ENCODE assay signal across 26 cellular contexts in genomic region chr16:75095204-75095621, GRCh38. TPM values are rescaled to one million over a fixed set of nuclear protein-coding genes. Genes with fewer than 3 reads are reported as not detected.
DNase-seq lines count a peak whose midpoint lies in the region; ATAC-seq, FAIRE-seq and TF ChIP-seq lines count a peak whose summit lies in the region.
"Had no signal": no experiment of that assay in that cellular context is flagged by ENCODE, and none has a peak within 500 bp of the region (broad histone marks: within the 10 kb centered on the region; RNA-seq: fewer than 3 reads in every experiment).

No MANE protein-coding gene starts in this region.

- DNase-seq in HepG2 (ENCODE audit: low spot score) (no peak), right lobe of liver (no peak), DMS153 treated with DMSO at 0.1 percent for 48 hours (lab: John Stamatoyannopoulos, UW; ENCODE audit: unreplicated experiment) (no peak), spleen (no peak), NCI-H510A treated with DMSO at 0.1 percent for 48 hours (lab: John Stamatoyannopoulos, UW) (no peak)
- DNase-seq in activated T-helper 1 cell treated with anti-CD3 and anti-CD28 coated beads, Interleukin-12 subunit alpha, Interleukin-12 subunit beta, Interleukin-2, Interleukin-4 antibody, amounts not matched to agents 30 ng/mL and 10 ng/mL and 1 ng/mL, durations not matched to agents 14 hours and 24 hours and 36 hours (ENCODE audit: low spot score): no peak
- DNase-seq in activated CD4-positive, CD25-positive, alpha-beta regulatory T cell treated with anti-CD3 and anti-CD28 coated beads, Interleukin-2, amount 50 U/mL, for 72 hours: no peak
- DNase-seq: activated CD4-positive, alpha-beta T cell treated with anti-CD3 and anti-CD28 coated beads for 48 hours; COR-L47; dermis blood vessel endothelial cell; HFFc6; mammary epithelial cell; MM.1S; NCI-H1436; NCI-H524; NK-92 treated with Interleukin-12 subunit alpha and Interleukin-12 subunit beta, amount 100 ng/mL, for 24 hours; occipital lobe; SIG-M5 had no signal

- 0 out of 2 replicates have a peak, but pooled peaks have one; percentile 8 for TF ChIP-seq CTCF in HepG2 (CRISPR knock-in tag; IDR thresholded peaks at IDR 0.05)
- TF ChIP-seq CTCF in right lobe of liver (IDR thresholded peaks at IDR 0.05): no peak
- no peak for TF ChIP-seq CTCF in spleen (IDR thresholded peaks at IDR 0.05 in 8 of 11, conservative IDR thresholded peaks at IDR 0.05 in 3 of 11)

- FAIRE-seq in HepG2 (lab: Jason Lieb, UNC): no peak
- FAIRE-seq: A549, GM12892, TTC549 had no signal

- no peak overlapping the region for H3K4me2 ChIP-seq in HepG2 (ENCODE audit: low read depth, low read length)
- H3K4me2 ChIP-seq: A549, smooth muscle cell had no signal

- no peak for TF ChIP-seq RAD21 in HepG2 (CRISPR knock-in tag; IDR thresholded peaks at IDR 0.05)

- peaks cover 27 to 34% of the 10 kb centered on the region in 2 experiments for H3K36me3 ChIP-seq in HepG2 (replicated peaks in 1 of 2; ENCODE audit: control insufficient read depth in 1 of 2, insufficient read depth in 2 of 2, low read length in 2 of 2)
- no peaks in the 10 kb centered on the region for H3K36me3 ChIP-seq in right lobe of liver
- H3K36me3 ChIP-seq in spleen: peaks cover 0 to 23% (median 0%) of the 10 kb centered on the region in 6 donors

- ATAC-seq in HepG2: no peak
- ATAC-seq in right lobe of liver: no peak
- ATAC-seq: A549 had no signal

- peaks cover 20% of the 10 kb centered on the region for H3K36me3 Mint-ChIP-seq in activated T-helper 1 cell treated with anti-CD3 and anti-CD28 coated beads, Interleukin-12 subunit alpha, Interleukin-12 subunit beta, Interleukin-2, Interleukin-4 antibody, amounts not matched to agents 30 ng/mL and 10 ng/mL and 1 ng/mL, durations not matched to agents 14 hours and 24 hours and 36 hours (ENCODE audit: low read depth)
- H3K36me3 Mint-ChIP-seq: activated naive CD8-positive, alpha-beta T cell had no signal

- H3K9me3 Mint-ChIP-seq in activated T-helper 1 cell treated with anti-CD3 and anti-CD28 coated beads, Interleukin-12 subunit alpha, Interleukin-12 subunit beta, Interleukin-2, Interleukin-4 antibody, amounts not matched to agents 30 ng/mL and 10 ng/mL and 1 ng/mL, durations not matched to agents 14 hours and 24 hours and 36 hours: no peaks in the 10 kb centered on the region
- H3K9me3 Mint-ChIP-seq: activated T-helper 2 cell treated with anti-CD3 and anti-CD28 coated beads, Interferon-gamma antibody, Interleukin-2, Interleukin-4, amounts not matched to agents 10 μg/mL and 5 μg/mL and 100 μg/mL, durations not matched to agents 14 hours and 24 hours and 36 hours; HFFc6 had no signal

- H3K9ac ChIP-seq in HepG2 (ENCODE audit: insufficient read depth, low read depth, low read length): no peak overlapping the region

- H3K27me3 ChIP-seq in HepG2 (ENCODE audit: control insufficient read depth in 1 of 2, insufficient read depth in 2 of 2, low read length in 2 of 2) (no peaks in the 10 kb centered on the region), right lobe of liver (no peaks in the 10 kb centered on the region), layer of hippocampus (ENCODE audit: control insufficient read depth, insufficient read depth, low read length) (no peaks in the 10 kb centered on the region), spleen (replicated peaks in 1 of 7) (peaks cover 0 to 27% (median 0%) of the 10 kb centered on the region in 7 donors)

- peak overlapping the region; percentile 71 for H3K27ac Mint-ChIP-seq in activated T-helper 1 cell treated with anti-CD3 and anti-CD28 coated beads, Interleukin-12 subunit alpha, Interleukin-12 subunit beta, Interleukin-2, Interleukin-4 antibody, amounts not matched to agents 30 ng/mL and 10 ng/mL and 1 ng/mL, durations not matched to agents 14 hours and 24 hours and 36 hours
- H3K27ac Mint-ChIP-seq: activated naive CD8-positive, alpha-beta T cell; activated T-helper 2 cell treated with anti-CD3 and anti-CD28 coated beads, Interferon-gamma antibody, Interleukin-2, Interleukin-4, amounts not matched to agents 10 μg/mL and 5 μg/mL and 100 μg/mL, durations not matched to agents 14 hours and 24 hours and 36 hours; HFFc6 had no signal

- peaks cover 34% of the 10 kb centered on the region for H3K79me2 ChIP-seq in HepG2 (ENCODE audit: insufficient read depth, low read length)

- POLR2A ChIA-PET in HepG2 (lab: Yijun Ruan, JAX): no interaction called here

- no peak overlapping the region for H2AFZ ChIP-seq in HepG2 (ENCODE audit: low read length)

- H4K20me1 ChIP-seq in HepG2 (ENCODE audit: insufficient read depth, low read length): peaks cover 19% of the 10 kb centered on the region

- H3K4me3 ChIP-seq in HepG2 (replicated peaks in 1 of 3; ENCODE audit: insufficient read depth in 1 of 3, low read depth in 2 of 3, low read length in 3 of 3): no peak overlapping the region
- H3K4me3 ChIP-seq in right lobe of liver: no peak overlapping the region
- H3K4me3 ChIP-seq in spleen: no peak overlapping the region
- H3K4me3 ChIP-seq: A549, smooth muscle cell had no signal

- intact Hi-C loops in HepG2 (cut with micrococcal nuclease; ENCODE audit: unreplicated experiment): no loop called here
- intact Hi-C loops in right lobe of liver (cut with DNase I): no loop called here
- intact Hi-C loops in activated T-helper 1 cell treated with anti-CD3 and anti-CD28 coated beads, Interleukin-12 subunit alpha, Interleukin-12 subunit beta, Interleukin-2, Interleukin-4 antibody, amounts not matched to agents 30 ng/mL and 10 ng/mL and 1 ng/mL, durations not matched to agents 14 hours and 24 hours and 36 hours (cut with micrococcal nuclease): no loop called here
- intact Hi-C loops in spleen (cut with DNase I; ENCODE audit: low total_unique reads): no loop called here

- no peak overlapping the region for H3K4me3 Mint-ChIP-seq in activated T-helper 1 cell treated with anti-CD3 and anti-CD28 coated beads, Interleukin-12 subunit alpha, Interleukin-12 subunit beta, Interleukin-2, Interleukin-4 antibody, amounts not matched to agents 30 ng/mL and 10 ng/mL and 1 ng/mL, durations not matched to agents 14 hours and 24 hours and 36 hours
- H3K4me3 Mint-ChIP-seq: activated naive CD8-positive, alpha-beta T cell; HFFc6 had no signal

- peaks cover 52% of the 10 kb centered on the region for H3K4me1 Mint-ChIP-seq in activated T-helper 1 cell treated with anti-CD3 and anti-CD28 coated beads, Interleukin-12 subunit alpha, Interleukin-12 subunit beta, Interleukin-2, Interleukin-4 antibody, amounts not matched to agents 30 ng/mL and 10 ng/mL and 1 ng/mL, durations not matched to agents 14 hours and 24 hours and 36 hours (ENCODE audit: low read depth)

- TF ChIP-seq POLR2A in HepG2 (IDR thresholded peaks at IDR 0.05; ENCODE audit: insufficient read depth in 1 of 2, low read depth in 2 of 2, low read length in 2 of 2): no peak
- no peak for TF ChIP-seq POLR2A in right lobe of liver (IDR thresholded peaks at IDR 0.05)
- no peak for TF ChIP-seq POLR2A in spleen (IDR thresholded peaks at IDR 0.05)

- no peak overlapping the region for H3K27ac ChIP-seq in HepG2 (ENCODE audit: extremely low read length, insufficient read depth, low read length)
- H3K27ac ChIP-seq in right lobe of liver: no peak overlapping the region
- peak overlapping the region; percentile 30 for H3K27ac ChIP-seq in layer of hippocampus (ENCODE audit: low read depth, low read length)
- no peak overlapping the region for H3K27ac ChIP-seq in spleen
- H3K27ac ChIP-seq: A549 had no signal

- H3K9me3 ChIP-seq in HepG2 (ENCODE audit: low read length) (no peaks in the 10 kb centered on the region), right lobe of liver (no peaks in the 10 kb centered on the region), spleen (no peaks in the 10 kb centered on the region)
- H3K9me3 ChIP-seq: A549 had no signal

- in situ Hi-C loops in HepG2 (cut with HindIII; ENCODE audit: extremely low pct_ligation_motif_present, low pct_unique_long_range_greater_than_20kb): no loop called here

- no peaks in the 10 kb centered on the region for H3K27me3 Mint-ChIP-seq in activated T-helper 1 cell treated with anti-CD3 and anti-CD28 coated beads, Interleukin-12 subunit alpha, Interleukin-12 subunit beta, Interleukin-2, Interleukin-4 antibody, amounts not matched to agents 30 ng/mL and 10 ng/mL and 1 ng/mL, durations not matched to agents 14 hours and 24 hours and 36 hours (ENCODE audit: insufficient read depth)
- H3K27me3 Mint-ChIP-seq: activated naive CD8-positive, alpha-beta T cell had no signal

- CTCF ChIA-PET in HepG2 (lab: Yijun Ruan, JAX; ENCODE audit: low intra/inter-chr PET ratio, low total read pairs): no interaction called here

- peaks cover 56% of the 10 kb centered on the region for H3K4me1 ChIP-seq in HepG2 (ENCODE audit: insufficient read depth, low read length)
- peaks cover 0 to 12% (median 0%) of the 10 kb centered on the region in 4 donors for H3K4me1 ChIP-seq in right lobe of liver
- peaks cover 10 to 27% (median 15%) of the 10 kb centered on the region in 6 donors for H3K4me1 ChIP-seq in spleen

- no TSS peak for BruUV-seq in HepG2 (replicated peaks; lab: Mats Ljungman, UMichigan)

- WGBS in HepG2 (ENCODE audit: low lambda C conversion rate): 97% methylated on average over 14 of the region's 14 CpGs
- 96% methylated on average over 8 of the region's 14 CpGs for WGBS in right lobe of liver (ENCODE audit: insufficient coverage, low coverage, low lambda C conversion rate, missing lambda C conversion rate)
- 82 to 93% (median 88%) methylated on average over 13 to 14 of the region's 14 CpGs for WGBS in spleen, 5 donors

- TF ChIP-seq EP300 in HepG2 (IDR thresholded peaks at IDR 0.05; ENCODE audit: low read depth in 2 of 2, low read length in 2 of 2) (no peak), HepG2 (CRISPR knock-in tag; IDR thresholded peaks at IDR 0.05; ENCODE audit: borderline replicate concordance) (no peak)

RNA-seq across cellular contexts. Expression of gene LDHD, which starts 21.4 kb away (rescaled TPM):
- total RNA-seq in HepG2 (2016; rRNA removed; fragmentation: Illumina TruSeq; extraction: Trizol) (9.1 and 9.3 TPM in 2 replicates), right lobe of liver (10 to 100 TPM; 62.9 to 98.5 (median 90.2) TPM), spleen (1 to 10 TPM in 5 of 7 donors, under 1 TPM in 2; 0.76 to 3.3 (median 1.5) TPM)
- 0.62 and 0.71 TPM in 2 replicates for total RNA-seq in HepG2 (2016; cell fraction: cytosol; rRNA removed; fragmentation: Illumina TruSeq; extraction: Trizol; ENCODE audit: low read depth)
- 8.4 and 10.2 TPM in 2 replicates for total RNA-seq in HepG2 (2016; cell fraction: insoluble cytoplasmic fraction; rRNA removed; fragmentation: Illumina TruSeq; extraction: Trizol)
- 1.7 and 2.0 TPM in 2 replicates for total RNA-seq in HepG2 (2016; cell fraction: membrane; rRNA removed; fragmentation: Illumina TruSeq; extraction: Trizol)
- 7.0 and 9.0 TPM in 2 replicates for total RNA-seq in HepG2 (2016; cell fraction: nucleus; rRNA removed; fragmentation: Illumina TruSeq; extraction: Trizol)
- polyA plus RNA-seq in HepG2 (2011; rRNA removed) (9.8 and 12.1 TPM in 2 replicates), spleen (1 to 10 TPM in 1 of 3 donors, under 1 TPM in 2; 0.53 to 1.1 (median 0.57) TPM)
- 7.9 and 13.1 TPM in 2 replicates for polyA plus RNA-seq in HepG2 (2011; cell fraction: cytosol; rRNA removed)
- polyA plus RNA-seq in HepG2 (2011; cell fraction: nucleus; rRNA removed): 32.0 and 36.9 TPM in 2 replicates
- 5.5 and 7.8 TPM in 2 replicates for polyA plus RNA-seq in HepG2 (2012)
- 0.62 and 0.71 TPM in 2 replicates for polyA plus RNA-seq in HepG2 (2016; cell fraction: cytosol; fragmentation: Illumina TruSeq; extraction: Trizol; ENCODE audit: low read depth)
- polyA plus RNA-seq in HepG2 (2016; cell fraction: insoluble cytoplasmic fraction; fragmentation: Illumina TruSeq; extraction: Trizol; ENCODE audit: low read depth): 7.5 and 8.7 TPM in 2 replicates
- polyA plus RNA-seq in HepG2 (2016; cell fraction: membrane; fragmentation: Illumina TruSeq; extraction: Trizol; ENCODE audit: low read depth): 1.4 and 1.6 TPM in 2 replicates
- 12.5 and 13.2 TPM in 2 replicates for polyA plus RNA-seq in HepG2 (2016; cell fraction: nucleus; fragmentation: Illumina TruSeq; extraction: Trizol; ENCODE audit: insufficient read depth, low read depth)
- 0.56 and 16.0 TPM in 2 replicates for polyA minus RNA-seq in HepG2 (2011; rRNA and poly(A)+ RNA removed; ENCODE audit: low replicate concordance)
- 5.1 and 5.6 TPM in 2 replicates for polyA minus RNA-seq in HepG2 (2011; cell fraction: cytosol; rRNA and poly(A)+ RNA removed)
- polyA minus RNA-seq in HepG2 (2011; cell fraction: nucleus; rRNA and poly(A)+ RNA removed): 11.2 and 12.2 TPM in 2 replicates
- 0.20 and 0.26 TPM in 2 replicates for total RNA-seq in activated T-helper 1 cell treated with anti-CD3 and anti-CD28 coated beads, Interleukin-12 subunit alpha, Interleukin-12 subunit beta, Interleukin-2, Interleukin-4 antibody, amounts not matched to agents 30 ng/mL and 10 ng/mL and 1 ng/mL, durations not matched to agents 14 hours and 24 hours and 36 hours
- total RNA-seq: kidney epithelial cell had no signal

RNA-seq across cellular contexts. Expression of gene ZFP1, which starts 53.1 kb away (rescaled TPM):
- total RNA-seq in HepG2 (2016; rRNA removed; fragmentation: Illumina TruSeq; extraction: Trizol) (14.0 and 18.8 TPM in 2 replicates), right lobe of liver (10 to 100 TPM in 3 of 6 experiments, 1 to 10 TPM in 3; 3.7 to 18.6 (median 9.3) TPM), spleen (10 to 100 TPM in 1 of 7 donors, 1 to 10 TPM in 6; 8.3 to 11.4 (median 9.1) TPM)
- total RNA-seq in HepG2 (2016; cell fraction: cytosol; rRNA removed; fragmentation: Illumina TruSeq; extraction: Trizol; ENCODE audit: low read depth): 2.3 TPM in 2 replicates
- 13.8 and 20.4 TPM in 2 replicates for total RNA-seq in HepG2 (2016; cell fraction: insoluble cytoplasmic fraction; rRNA removed; fragmentation: Illumina TruSeq; extraction: Trizol)
- total RNA-seq in HepG2 (2016; cell fraction: membrane; rRNA removed; fragmentation: Illumina TruSeq; extraction: Trizol): 8.4 and 9.4 TPM in 2 replicates
- total RNA-seq in HepG2 (2016; cell fraction: nucleus; rRNA removed; fragmentation: Illumina TruSeq; extraction: Trizol): 13.2 and 13.5 TPM in 2 replicates
- polyA plus RNA-seq in HepG2 (2011; rRNA removed) (6.6 and 8.3 TPM in 2 replicates), spleen (1 to 10 TPM; 3.1 to 4.2 (median 3.6) TPM)
- polyA plus RNA-seq in HepG2 (2011; cell fraction: cytosol; rRNA removed): 3.6 and 6.5 TPM in 2 replicates
- 4.8 TPM in 2 replicates for polyA plus RNA-seq in HepG2 (2011; cell fraction: nucleus; rRNA removed)
- 9.9 and 11.6 TPM in 2 replicates for polyA plus RNA-seq in HepG2 (2012)
- polyA plus RNA-seq in HepG2 (2016; cell fraction: cytosol; fragmentation: Illumina TruSeq; extraction: Trizol; ENCODE audit: low read depth): 0.85 and 1.1 TPM in 2 replicates
- polyA plus RNA-seq in HepG2 (2016; cell fraction: insoluble cytoplasmic fraction; fragmentation: Illumina TruSeq; extraction: Trizol; ENCODE audit: low read depth): 14.9 and 16.4 TPM in 2 replicates
- 3.1 and 3.8 TPM in 2 replicates for polyA plus RNA-seq in HepG2 (2016; cell fraction: membrane; fragmentation: Illumina TruSeq; extraction: Trizol; ENCODE audit: low read depth)
- 13.5 and 13.6 TPM in 2 replicates for polyA plus RNA-seq in HepG2 (2016; cell fraction: nucleus; fragmentation: Illumina TruSeq; extraction: Trizol; ENCODE audit: insufficient read depth, low read depth)
- polyA minus RNA-seq in HepG2 (2011; rRNA and poly(A)+ RNA removed; ENCODE audit: low replicate concordance): 9.0 and 12.5 TPM in 2 replicates
- 14.7 and 14.8 TPM in 2 replicates for polyA minus RNA-seq in HepG2 (2011; cell fraction: cytosol; rRNA and poly(A)+ RNA removed)
- polyA minus RNA-seq in HepG2 (2011; cell fraction: nucleus; rRNA and poly(A)+ RNA removed): 12.1 and 16.3 TPM in 2 replicates
- 12.3 and 14.6 TPM in 2 replicates for total RNA-seq in activated T-helper 1 cell treated with anti-CD3 and anti-CD28 coated beads, Interleukin-12 subunit alpha, Interleukin-12 subunit beta, Interleukin-2, Interleukin-4 antibody, amounts not matched to agents 30 ng/mL and 10 ng/mL and 1 ng/mL, durations not matched to agents 14 hours and 24 hours and 36 hours
